Comparison of ENCODE assay signal across 8 cellular contexts in the genomic region with DNA sequence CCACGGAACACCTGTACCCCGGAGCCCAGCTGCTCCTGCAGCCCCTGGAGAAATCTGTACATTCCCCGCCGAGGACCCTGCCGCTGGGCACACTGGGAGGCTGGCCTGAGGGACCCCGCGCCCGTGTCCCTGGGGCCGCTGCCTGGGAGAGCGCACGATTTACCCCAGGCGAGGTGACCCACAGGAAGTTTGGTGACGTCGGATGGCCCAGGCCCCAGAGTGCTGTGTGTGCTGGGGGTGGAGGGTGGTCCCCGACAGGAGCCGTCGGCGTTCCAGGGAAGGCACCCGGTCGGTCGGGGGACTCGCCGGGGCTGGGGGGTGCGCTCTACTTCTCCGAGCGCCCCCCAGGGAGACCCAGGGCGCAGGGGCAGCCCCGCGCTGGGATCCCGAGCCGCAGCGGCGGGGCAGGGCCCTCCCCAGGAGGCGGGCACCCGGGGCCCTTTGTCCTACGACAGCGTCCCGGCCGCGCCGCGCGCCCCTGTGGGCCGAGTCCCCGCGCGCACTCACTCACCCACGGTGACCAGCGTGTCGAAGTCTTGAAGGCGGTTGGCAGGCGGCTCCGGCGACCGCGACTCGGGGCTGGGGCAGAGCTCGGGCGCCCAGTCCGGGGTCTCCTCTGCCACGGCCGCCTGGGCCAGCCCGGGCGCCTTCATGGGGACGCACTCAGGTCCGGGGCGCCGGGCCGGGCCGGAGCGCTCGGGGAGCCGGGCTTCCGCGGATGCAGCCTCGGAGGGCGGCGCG.
DNase-seq lines count a peak whose midpoint lies in the region; ATAC-seq, FAIRE-seq and TF ChIP-seq lines count a peak whose summit lies in the region.
"Not testable (repeated sequence)": the region's sequence is repeated elsewhere in the genome, so short reads cannot be mapped to it uniquely, and the experiment has no call there.

No MANE protein-coding gene starts in this region.

- TF ChIP-seq EP300 in GM12878 (IDR thresholded peaks at IDR 0.05; ENCODE audit: borderline replicate concordance in 1 of 2, control insufficient read depth in 1 of 2, low read depth in 2 of 2, low read length in 2 of 2): not testable (repeated sequence)

- peak; percentile 21 for ATAC-seq in GM18508 (IDR thresholded peaks at IDR 0.05; ENCODE audit: insufficient read depth, unreplicated experiment)
- peak; percentile 43 for ATAC-seq in GM19372 (IDR thresholded peaks at IDR 0.05; ENCODE audit: low read depth, unreplicated experiment)
- ATAC-seq in GM21528 (IDR thresholded peaks at IDR 0.05; ENCODE audit: low FRiP score, unreplicated experiment): peak; percentile 65
- ATAC-seq in HG02759 (IDR thresholded peaks at IDR 0.05; ENCODE audit: unreplicated experiment): peak; percentile 44
- ATAC-seq in HG03066 (IDR thresholded peaks at IDR 0.05; ENCODE audit: low read depth, unreplicated experiment): peak; percentile 27
- ATAC-seq in HG03521 (IDR thresholded peaks at IDR 0.05; ENCODE audit: unreplicated experiment): peak; percentile 42
- peak; percentile 64 for ATAC-seq in GM12878
- ATAC-seq in natural killer cell treated with Interleukin-12 subunit alpha and Interleukin-12 subunit beta and Interleukin-15 and Interleukin-18, amount 100 ng/mL, for 72 hours: peak; percentile 63 to 68

- not testable (repeated sequence) for H3K36me3 ChIP-seq in GM12878 (ENCODE audit: control insufficient read depth in 2 of 2, insufficient read depth in 2 of 2, low read length in 1 of 2)

- intact Hi-C loops in GM12878 (cut with micrococcal nuclease; ENCODE audit: unreplicated experiment): not testable (repeated sequence)

- RAD21 ChIA-PET in GM12878 (lab: Charles Lee; ENCODE audit: unreplicated experiment): not testable (repeated sequence)

- not testable (repeated sequence) for H3K27ac ChIP-seq in GM12878 (ENCODE audit: control insufficient read depth, insufficient read depth)

- not testable (repeated sequence) for H4K20me1 ChIP-seq in GM12878 (ENCODE audit: control insufficient read depth, insufficient read depth)

- CTCF ChIA-PET in GM12878 (lab: Yijun Ruan, JAX): not testable (repeated sequence)

- not testable (repeated sequence) for H3K4me2 ChIP-seq in GM12878 (ENCODE audit: control insufficient read depth, insufficient read depth)

- not testable (repeated sequence) for H3K79me2 ChIP-seq in GM12878 (ENCODE audit: control insufficient read depth, insufficient read depth, low read length)

- H3K36me3 Mint-ChIP-seq in natural killer cell treated with Interleukin-12 subunit alpha and Interleukin-12 subunit beta and Interleukin-15 and Interleukin-18, amount 100 ng/mL, for 72 hours: not testable (repeated sequence)

- not testable (repeated sequence) for H3K9me3 Mint-ChIP-seq in natural killer cell treated with Interleukin-12 subunit alpha and Interleukin-12 subunit beta and Interleukin-15 and Interleukin-18, amount 100 ng/mL, for 72 hours

- not testable (repeated sequence) for BruUV-seq in GM12878 (replicated peaks; lab: Mats Ljungman, UMichigan)

- not testable (repeated sequence) for H3K9ac ChIP-seq in GM12878 (ENCODE audit: control insufficient read depth, insufficient read depth, low read length)

- H3K27me3 Mint-ChIP-seq in natural killer cell treated with Interleukin-12 subunit alpha and Interleukin-12 subunit beta and Interleukin-15 and Interleukin-18, amount 100 ng/mL, for 72 hours: not testable (repeated sequence)

- H3K4me3 ChIP-seq in GM12878: not testable (repeated sequence)

- H3K4me1 Mint-ChIP-seq in natural killer cell treated with Interleukin-12 subunit alpha and Interleukin-12 subunit beta and Interleukin-15 and Interleukin-18, amount 100 ng/mL, for 72 hours (ENCODE audit: low read depth in 2 of 2): not testable (repeated sequence)

- FAIRE-seq in GM12878 (lab: Jason Lieb, UNC): not testable (repeated sequence)

- in situ Hi-C loops in GM12878 (cut with MboI): not testable (repeated sequence)

- H3K9me3 ChIP-seq in GM12878 (replicated peaks; ENCODE audit: control insufficient read depth, insufficient read depth, low read length): not testable (repeated sequence)

- SMC1A ChIA-PET in GM12878 (lab: Charles Lee; ENCODE audit: uncharacterized antibody, unreplicated experiment): not testable (repeated sequence)

- not testable (repeated sequence) for TF ChIP-seq POLR2A in GM12878 (IDR thresholded peaks at IDR 0.05; ENCODE audit: low read depth, low read length)

- H3K27me3 ChIP-seq in GM12878 (replicated peaks in 1 of 2; ENCODE audit: control insufficient read depth in 2 of 2, insufficient read depth in 2 of 2, low read length in 1 of 2): not testable (repeated sequence)

- H3K4me3 Mint-ChIP-seq in natural killer cell treated with Interleukin-12 subunit alpha and Interleukin-12 subunit beta and Interleukin-15 and Interleukin-18, amount 100 ng/mL, for 72 hours: not testable (repeated sequence)

- not testable (repeated sequence) for H3K27ac Mint-ChIP-seq in natural killer cell treated with Interleukin-12 subunit alpha and Interleukin-12 subunit beta and Interleukin-15 and Interleukin-18, amount 100 ng/mL, for 72 hours

- TF ChIP-seq RAD21 in GM12878 (IDR thresholded peaks at IDR 0.05; ENCODE audit: insufficient read depth, low read depth, low read length): not testable (repeated sequence)

- not testable (repeated sequence) for DNase-seq in GM12878 (ENCODE audit: low read depth, low spot score); natural killer cell treated with Interleukin-12 subunit alpha and Interleukin-12 subunit beta and Interleukin-15 and Interleukin-18, amount 100 ng/mL, for 72 hours (ENCODE audit: low spot score)

- not testable (repeated sequence) for H2AFZ ChIP-seq in GM12878 (ENCODE audit: control insufficient read depth, low read depth, low read length)

- POLR2A ChIA-PET in GM12878 (lab: Charles Lee): not testable (repeated sequence)

- not testable (repeated sequence) for H3K4me1 ChIP-seq in GM12878 (ENCODE audit: control insufficient read depth, insufficient read depth, low read length)

- not testable (repeated sequence) for TF ChIP-seq CTCF in GM12878 (IDR thresholded peaks at IDR 0.05 in 2 of 3, conservative IDR thresholded peaks at IDR 0.05 in 1 of 3; ENCODE audit: control insufficient read depth in 2 of 3, extremely low read depth in 1 of 3, insufficient read depth in 1 of 3, low read depth in 3 of 3, low read length in 3 of 3)

- WGBS in GM12878 (ENCODE audit: insufficient coverage, insufficient replicate concordance, low lambda C conversion rate, missing lambda C conversion rate): no CpG with 5 or more reads among the region's 79 CpGs
